In the genomic region with DNA sequence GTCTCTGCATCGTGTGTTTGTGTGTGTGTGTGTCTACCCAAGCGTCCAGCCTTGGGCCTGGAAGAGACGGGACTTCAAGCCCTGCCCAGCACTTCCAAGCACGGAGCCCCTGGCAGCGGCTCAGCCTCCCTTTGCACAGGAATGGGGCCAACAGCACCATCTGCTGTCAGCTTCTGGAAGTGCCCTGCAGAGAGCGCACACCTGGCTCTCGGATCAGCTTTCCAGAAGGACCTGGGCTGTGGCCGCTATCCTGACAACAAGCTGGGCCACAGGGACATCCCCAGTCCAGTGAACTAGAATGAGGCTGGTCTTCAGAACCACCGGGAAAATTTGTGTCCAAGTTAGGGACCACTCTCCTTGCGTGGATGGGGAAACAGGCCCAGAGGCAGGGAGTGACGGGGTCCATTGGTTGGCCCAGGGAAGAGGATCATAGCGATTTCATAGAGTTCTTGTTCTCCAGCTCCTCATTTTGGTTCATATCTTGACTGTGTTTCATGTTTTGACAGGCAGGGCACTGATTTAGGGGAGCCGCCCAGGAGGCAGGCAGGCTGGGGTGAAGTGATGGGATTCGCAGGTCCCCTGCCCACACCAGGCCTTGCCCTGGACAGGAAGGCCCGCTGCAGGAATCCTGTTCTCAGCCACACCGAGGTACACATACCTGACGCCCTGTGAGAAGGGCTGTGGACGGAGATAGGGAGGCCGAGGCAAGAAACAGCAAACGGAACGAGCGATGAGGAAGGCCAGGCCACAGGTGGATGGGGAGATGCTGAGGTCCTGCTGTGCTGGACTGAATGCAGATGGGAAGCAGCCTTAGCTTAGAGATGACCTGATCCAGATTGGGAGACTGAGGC, we compare ENCODE assay signal across 8 cellular contexts. TPM values are rescaled to one million over a fixed set of nuclear protein-coding genes. Genes with fewer than 3 reads are reported as not detected.
DNase-seq lines count a peak whose midpoint lies in the region; ATAC-seq, FAIRE-seq and TF ChIP-seq lines count a peak whose summit lies in the region.

No MANE protein-coding gene starts in this region.

- H3K4me1 Mint-ChIP-seq in chondrocyte (ENCODE audit: low read depth): no peaks in the 10 kb centered on the region

- no peak for TF ChIP-seq POLR2A in GM12892 (IDR thresholded peaks at IDR 0.05; ENCODE audit: low read depth, low read length)

- H3K9me3 Mint-ChIP-seq in chondrocyte (ENCODE audit: low read depth): no peaks in the 10 kb centered on the region

- peak; percentile 82 for FAIRE-seq in GM12892 (lab: Jason Lieb, UNC)

- no peak overlapping the region for H3K27ac ChIP-seq in 22Rv1

- H3K4me3 Mint-ChIP-seq in chondrocyte (ENCODE audit: unreplicated experiment): no peak overlapping the region

- H3K36me3 Mint-ChIP-seq in chondrocyte (ENCODE audit: low read depth): peaks cover 1% of the 10 kb centered on the region

- DNase-seq in GM12892 (ENCODE audit: insufficient read length) (peak; percentile 76), NCI-H2196 treated with DMSO at 0.1 percent for 48 hours (lab: John Stamatoyannopoulos, UW; ENCODE audit: unreplicated experiment) (peak; percentile 46), chondrocyte (ENCODE audit: low spot score) (no peak), left lobe of liver (ENCODE audit: low spot score) (peak; percentile 80)
- DNase-seq in activated CD4-positive, alpha-beta T cell treated with anti-CD3 and anti-CD28 coated beads for 4 hours: peak; percentile 29 to 64
- DNase-seq in stimulated activated CD4-positive, alpha-beta T cell treated with anti-CD3 and anti-CD28 coated beads, Interleukin-4, amount 100 ng/mL, for 4 hours: peak; percentile 27 to 62

- H3K27me3 Mint-ChIP-seq in chondrocyte (ENCODE audit: low read depth): peaks cover 37% of the 10 kb centered on the region

- H3K27ac Mint-ChIP-seq in chondrocyte (ENCODE audit: unreplicated experiment): no peak overlapping the region

- ATAC-seq in left lobe of liver (peak; percentile 98), GM18520 (IDR thresholded peaks at IDR 0.05; ENCODE audit: unreplicated experiment) (no peak)

- TF ChIP-seq CTCF in 22Rv1 (IDR thresholded peaks at IDR 0.05): peak; percentile 94
- TF ChIP-seq CTCF in chondrocyte (IDR thresholded peaks at IDR 0.05): peak; percentile 93

RNA-seq across cellular contexts. Expression of a gene that starts 38.4 kb away (rescaled TPM):
- polyA plus RNA-seq in GM12892 (2012; ENCODE audit: missing spikeins): not detected
- not detected in 3 replicates for total RNA-seq in chondrocyte
- total RNA-seq in left lobe of liver: not detected
